9 cellular contexts compared by ENCODE assay signal in the genomic region with DNA sequence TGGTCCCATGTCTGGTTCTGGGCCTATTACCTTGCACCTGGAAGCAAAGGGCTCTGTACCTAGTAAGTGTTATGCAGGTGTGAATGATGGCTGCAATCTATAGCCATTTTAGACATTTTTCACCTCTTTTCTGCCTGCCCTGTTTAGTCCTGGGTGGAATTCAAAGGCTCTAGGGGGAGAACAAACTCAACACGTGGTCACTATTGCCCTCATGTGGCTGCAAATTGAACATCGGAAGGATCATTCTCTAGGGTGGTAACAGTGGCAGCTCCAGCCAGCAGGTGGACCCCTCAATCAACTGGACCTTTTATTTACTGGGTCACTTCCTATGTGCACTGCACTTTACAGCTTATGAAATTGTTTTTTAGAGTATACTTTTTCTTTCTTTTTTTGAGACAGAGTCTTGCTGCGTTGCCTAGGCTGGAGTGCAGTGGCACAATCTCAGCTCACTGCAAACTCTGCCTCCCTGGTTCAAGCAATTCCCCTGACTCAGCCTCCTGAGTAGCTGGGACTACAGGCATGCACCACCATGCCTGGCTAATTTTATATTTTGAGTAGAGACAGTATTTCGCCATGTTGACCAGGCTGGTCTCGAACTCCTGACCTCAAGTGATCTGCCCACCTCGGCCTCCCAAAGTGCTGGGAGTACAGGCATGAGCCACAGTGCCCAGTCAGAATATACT. TPM values are rescaled to one million over a fixed set of nuclear protein-coding genes. Genes with fewer than 3 reads are reported as not detected.
DNase-seq lines count a peak whose midpoint lies in the region; ATAC-seq, FAIRE-seq and TF ChIP-seq lines count a peak whose summit lies in the region.
"Not testable (repeated sequence)": the region's sequence is repeated elsewhere in the genome, so short reads cannot be mapped to it uniquely, and the experiment has no call there.
"Had no signal": no experiment of that assay in that cellular context is flagged by ENCODE, and none has a peak within 500 bp of the region (broad histone marks: within the 10 kb centered on the region; RNA-seq: fewer than 3 reads in every experiment).

No MANE protein-coding gene starts in this region.

- H3K4me3 Mint-ChIP-seq in activated T-cell treated with anti-CD3 and anti-CD28 coated beads, Interleukin-2, amount 50 U/mL, for 72 hours, result not testable (repeated sequence)

- not testable (repeated sequence) for H3K4me1 ChIP-seq in RWPE2 (ENCODE audit: insufficient read depth, poor library complexity, severe bottlenecking); left lung

- TF ChIP-seq CTCF in RWPE2 (IDR thresholded peaks at IDR 0.05; ENCODE audit: poor library complexity, severe bottlenecking), result peak; percentile 100
- peak; percentile 90 for TF ChIP-seq CTCF in epithelial cell of proximal tubule (conservative IDR thresholded peaks at IDR 0.05; ENCODE audit: low read depth, low read length)
- peak; percentile 43 to 46 for TF ChIP-seq CTCF in left lung (IDR thresholded peaks at IDR 0.05)

- intact Hi-C loops in left lung (cut with DNase I), result not testable (repeated sequence)

- H3K27me3 ChIP-seq in RWPE2 (ENCODE audit: insufficient read depth, poor library complexity, severe bottlenecking); left lung: not testable (repeated sequence)

- H3K36me3 ChIP-seq in RWPE2 (ENCODE audit: low read depth); left lung: not testable (repeated sequence)

- not testable (repeated sequence) for H3K9me3 Mint-ChIP-seq in activated T-cell treated with anti-CD3 and anti-CD28 coated beads, Interleukin-2, amount 50 U/mL, for 72 hours

- not testable (repeated sequence) for H3K4me3 ChIP-seq in RWPE2 (ENCODE audit: severe bottlenecking); epithelial cell of proximal tubule (ENCODE audit: low read depth, low read length); left lung

- FAIRE-seq in GM19239 (lab: Jason Lieb, UNC), result peak; percentile 81

- not testable (repeated sequence) for H3K27me3 Mint-ChIP-seq in activated T-cell treated with anti-CD3 and anti-CD28 coated beads, Interleukin-2, amount 50 U/mL, for 72 hours (ENCODE audit: low read depth)

- not testable (repeated sequence) for H3K4me1 Mint-ChIP-seq in activated T-cell treated with anti-CD3 and anti-CD28 coated beads, Interleukin-2, amount 50 U/mL, for 72 hours (ENCODE audit: low read depth)

- peak; percentile 87 for DNase-seq in Ammon's horn (ENCODE audit: low spot score)
- peak; percentile 61 for DNase-seq in GM19239 (ENCODE audit: insufficient read length, low spot score)
- DNase-seq in NCI-H1694 treated with DMSO at 0.1 percent for 48 hours (lab: John Stamatoyannopoulos, UW), result peak; percentile 71
- DNase-seq in RWPE2 (ENCODE audit: low spot score); epithelial cell of proximal tubule (ENCODE audit: low read depth); left lung: not testable (repeated sequence)
- DNase-seq in activated T-cell treated with anti-CD3 and anti-CD28 coated beads, Interleukin-2, amount 50 U/mL, for 72 hours, result peak; percentile 50 to 51
- peak in 3 of 4 experiments; percentile 7 to 21 (median 8) for DNase-seq in stimulated activated CD4-positive, alpha-beta T cell treated with anti-CD3 and anti-CD28 coated beads, Interleukin-1b, Interleukin-23, amount 100 ng/mL, for 24 hours (ENCODE audit: low read depth in 4 of 4, low spot score in 1 of 4)

- not testable (repeated sequence) for H3K27ac Mint-ChIP-seq in activated T-cell treated with anti-CD3 and anti-CD28 coated beads, Interleukin-2, amount 50 U/mL, for 72 hours

- H3K36me3 Mint-ChIP-seq in activated T-cell treated with anti-CD3 and anti-CD28 coated beads, Interleukin-2, amount 50 U/mL, for 72 hours (ENCODE audit: insufficient read depth in 2 of 2), result not testable (repeated sequence)

- ATAC-seq in RWPE2 (ENCODE audit: low read depth) (peak; percentile 85), left lung (peak; percentile 96)
- ATAC-seq in activated T-cell treated with anti-CD3 and anti-CD28 coated beads, Interleukin-2, amount 50 U/mL, for 72 hours (replicated peaks in 1 of 2), result peak; percentile 71 to 80

- H3K9me3 ChIP-seq in RWPE2 (ENCODE audit: severe bottlenecking); left lung: not testable (repeated sequence)

- not testable (repeated sequence) for H3K27ac ChIP-seq in RWPE2 (ENCODE audit: poor library complexity, severe bottlenecking); left lung

RNA-seq across cellular contexts. Expression of a gene that starts 16.6 kb away (rescaled TPM):
- not detected for total RNA-seq in activated T-cell treated with anti-CD3 and anti-CD28 coated beads, Interleukin-2, amount 50 U/mL, for 72 hours
- total RNA-seq in epithelial cell of proximal tubule (not detected in 2 replicates), left lung (not detected)
- total RNA-seq: lower leg skin had no signal

RNA-seq across cellular contexts. Expression of a gene that starts 42.3 kb away (rescaled TPM):
- not detected for total RNA-seq in activated T-cell treated with anti-CD3 and anti-CD28 coated beads, Interleukin-2, amount 50 U/mL, for 72 hours
- total RNA-seq in epithelial cell of proximal tubule, result not detected in 2 replicates
- total RNA-seq in left lung, result not detected
- total RNA-seq: lower leg skin had no signal

Comparison
In these comparisons a context has a peak if more than half of its experiments do, and no peak if none do; other contexts are left out.
1. CTCF ChIP-seq: peak in every context shown above with its lines; median percentile 100 in RWPE2; 90 in epithelial cell of proximal tubule; 44 in left lung.